ENCODE assay signal across 9 cellular contexts in the genomic region with DNA sequence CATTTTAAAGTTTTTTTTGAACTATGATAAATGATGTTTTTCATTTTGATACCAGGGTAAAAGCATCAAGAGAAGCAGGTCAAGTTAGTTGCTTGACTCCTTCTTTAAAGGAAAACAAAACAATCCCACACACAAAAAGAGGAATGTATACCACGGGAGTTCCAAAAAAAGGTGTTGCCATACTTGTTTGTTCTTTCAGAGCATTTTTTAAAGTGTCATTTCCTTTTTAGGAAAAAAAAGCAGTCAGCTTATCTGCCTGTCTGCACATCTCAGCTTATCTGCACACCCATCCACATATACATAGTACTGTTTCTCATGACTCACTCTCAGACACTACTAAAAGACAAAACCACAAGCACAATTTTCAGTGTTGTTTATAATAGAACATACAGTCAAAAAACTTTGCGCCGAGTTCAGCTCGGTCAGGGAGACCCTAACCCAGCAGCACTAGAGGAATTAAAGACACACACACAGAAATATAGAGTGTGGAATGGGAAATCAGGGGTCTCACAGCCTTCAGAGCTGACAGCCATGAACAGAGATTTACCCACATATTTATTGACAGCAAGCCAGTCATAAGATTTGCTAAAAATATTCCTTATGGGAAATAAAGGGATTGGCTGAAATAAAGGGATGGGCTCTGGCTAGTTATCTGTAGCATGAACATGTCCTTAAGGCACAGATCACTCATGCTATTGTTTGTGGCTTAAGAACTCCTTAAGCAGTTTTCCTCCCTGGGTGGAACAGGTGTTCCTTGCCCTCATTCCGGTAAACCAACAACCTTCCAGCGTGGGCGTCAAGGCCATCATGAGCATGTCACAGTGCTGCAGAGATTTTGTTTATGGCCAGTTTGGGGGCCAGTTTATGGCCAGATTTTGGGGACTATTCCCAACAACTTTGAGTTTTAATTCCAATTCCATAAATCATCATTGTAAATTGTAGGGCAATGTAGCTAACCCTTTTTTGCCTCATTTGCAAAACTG. TPM values are rescaled to one million over a fixed set of nuclear protein-coding genes. Genes with fewer than 3 reads are reported as not detected.
DNase-seq lines count a peak whose midpoint lies in the region; ATAC-seq and TF ChIP-seq lines count a peak whose summit lies in the region.
"Had no signal": no experiment of that assay in that cellular context is flagged by ENCODE, and none has a peak within 500 bp of the region (broad histone marks: within the 10 kb centered on the region; RNA-seq: fewer than 3 reads in every experiment).

No MANE protein-coding gene starts in this region.

- H2BK5ac ChIP-seq in mesendoderm (ENCODE audit: low read length): no peak overlapping the region

- H3K79me1 ChIP-seq in mesendoderm (ENCODE audit: low read length): no peaks in the 10 kb centered on the region

- no peak overlapping the region for H3K9ac ChIP-seq in mesendoderm (ENCODE audit: low read length)

- no peak overlapping the region for H3K18ac ChIP-seq in mesendoderm (ENCODE audit: low read length)

- H3K4ac ChIP-seq in mesendoderm (ENCODE audit: low read depth, low read length): no peak overlapping the region

- no peaks in the 10 kb centered on the region for H3K4me1 ChIP-seq in mesendoderm (ENCODE audit: control insufficient read depth, low read depth, low read length)

- H3K27ac ChIP-seq in mesendoderm (ENCODE audit: low read depth, low read length): no peak overlapping the region

- no CpG with 5 or more reads among the region's 7 CpGs for WGBS in mesendoderm (ENCODE audit: extremely low coverage, insufficient coverage, low lambda C conversion rate)

- no peak overlapping the region for H3K4me3 ChIP-seq in mesendoderm (ENCODE audit: low read length)

- H3K56ac ChIP-seq in mesendoderm (ENCODE audit: low read length): no peak overlapping the region

- no peak overlapping the region for H4K8ac ChIP-seq in mesendoderm (ENCODE audit: low read depth, low read length)

- no peak overlapping the region for H2BK120ac ChIP-seq in mesendoderm (ENCODE audit: low read depth, low read length)

- H3K36me3 Mint-ChIP-seq in activated T-cell treated with anti-CD3 and anti-CD28 coated beads, Interleukin-2, amount 50 U/mL, for 72 hours (ENCODE audit: insufficient read depth in 2 of 2): no peaks in the 10 kb centered on the region
- H3K36me3 Mint-ChIP-seq in Calu3 (ENCODE audit: insufficient read depth, unreplicated experiment): no peaks in the 10 kb centered on the region

- no peak overlapping the region for H2AK5ac ChIP-seq in mesendoderm (ENCODE audit: low read length)

- TF ChIP-seq CTCF in Calu3 (IDR thresholded peaks at IDR 0.05; ENCODE audit: unreplicated experiment): no peak

- no peak overlapping the region for H3K4me2 ChIP-seq in mesendoderm (ENCODE audit: low read length)

- DNase-seq in activated T-cell treated with anti-CD3 and anti-CD28 coated beads for 24 hours (ENCODE audit: low read depth) (peak; percentile 17), activated T-cell treated with anti-CD3 and anti-CD28 coated beads for 4 hours (no peak), mesendoderm (no peak), NK-92 (lab: John Stamatoyannopoulos, UW; ENCODE audit: unreplicated experiment) (no peak), Calu3 (no peak)
- DNase-seq in activated T-cell treated with anti-CD3 and anti-CD28 coated beads, Interleukin-2, amount 50 U/mL, for 72 hours: peak; percentile 12 to 18
- peak; percentile 32 for DNase-seq in stimulated activated CD8-positive, alpha-beta memory T cell treated with anti-CD3 and anti-CD28 coated beads, Interleukin-4, amount 100 ng/mL, for 48 hours

- no peaks in the 10 kb centered on the region for H3K27me3 ChIP-seq in mesendoderm (ENCODE audit: insufficient read depth, low read length, poor library complexity)

- no peaks in the 10 kb centered on the region for H3K9me3 Mint-ChIP-seq in activated T-cell treated with anti-CD3 and anti-CD28 coated beads, Interleukin-2, amount 50 U/mL, for 72 hours
- peaks cover 7% of the 10 kb centered on the region for H3K9me3 Mint-ChIP-seq in Calu3 (ENCODE audit: low read depth, unreplicated experiment)

- peak overlapping the region; percentile 82 for H3K27ac Mint-ChIP-seq in activated T-cell treated with anti-CD3 and anti-CD28 coated beads, Interleukin-2, amount 50 U/mL, for 72 hours
- no peak overlapping the region for H3K27ac Mint-ChIP-seq in Calu3 (ENCODE audit: unreplicated experiment)

- ATAC-seq in HG03280 (IDR thresholded peaks at IDR 0.05; ENCODE audit: unreplicated experiment): peak; percentile 81
- peak; percentile 100 for ATAC-seq in activated T-cell treated with anti-CD3 and anti-CD28 coated beads, Interleukin-2, amount 50 U/mL, for 72 hours (replicated peaks in 1 of 2)

- H2BK15ac ChIP-seq in mesendoderm (replicated peaks; ENCODE audit: low read depth): no peak overlapping the region

- intact Hi-C loops in Calu3 (cut with micrococcal nuclease; ENCODE audit: unreplicated experiment): no loop called here

- no peak overlapping the region for H4K5ac ChIP-seq in mesendoderm (ENCODE audit: low read length)

- CTCF ChIA-PET in Calu3 (lab: Charles Lee): no interaction called here

- H3K36me3 ChIP-seq in mesendoderm (ENCODE audit: control insufficient read depth, insufficient read depth, low read length): no peaks in the 10 kb centered on the region

- no peaks in the 10 kb centered on the region for H3K79me2 ChIP-seq in mesendoderm (ENCODE audit: control insufficient read depth, insufficient read depth, low read length)

- H3K23ac ChIP-seq in mesendoderm (ENCODE audit: low read length): no peak overlapping the region

- peaks cover 25% of the 10 kb centered on the region for H3K4me1 Mint-ChIP-seq in activated T-cell treated with anti-CD3 and anti-CD28 coated beads, Interleukin-2, amount 50 U/mL, for 72 hours (ENCODE audit: low read depth)
- no peaks in the 10 kb centered on the region for H3K4me1 Mint-ChIP-seq in Calu3 (ENCODE audit: low read depth, unreplicated experiment)

- peak overlapping the region; percentile 42 to 83 for H3K4me3 Mint-ChIP-seq in activated T-cell treated with anti-CD3 and anti-CD28 coated beads, Interleukin-2, amount 50 U/mL, for 72 hours
- H3K4me3 Mint-ChIP-seq in Calu3 (ENCODE audit: low read depth, unreplicated experiment): no peak overlapping the region

- H3K27me3 Mint-ChIP-seq in activated T-cell treated with anti-CD3 and anti-CD28 coated beads, Interleukin-2, amount 50 U/mL, for 72 hours (ENCODE audit: low read depth): peaks cover 34% of the 10 kb centered on the region
- H3K27me3 Mint-ChIP-seq in Calu3 (ENCODE audit: unreplicated experiment): peaks cover 8% of the 10 kb centered on the region

- BruUV-seq in Calu3 (replicated peaks; lab: Mats Ljungman, UMichigan): no TSS peak

RNA-seq across cellular contexts. Expression of gene MNDA, which starts 11.4 kb away (rescaled TPM):
- not detected for total RNA-seq in activated T-cell treated with anti-CD3 and anti-CD28 coated beads, Interleukin-2, amount 50 U/mL, for 72 hours
- not detected for polyA plus RNA-seq in mesendoderm (2013, experiment 1 of 2)
- polyA plus RNA-seq in mesendoderm (2013, experiment 2 of 2): not detected
- total RNA-seq in Calu3 (2022): not detected in 2 replicates
- polyA plus RNA-seq: AG04450 had no signal

RNA-seq across cellular contexts. Expression of gene OR6N2, which starts 38.7 kb away (rescaled TPM):
- not detected for total RNA-seq in activated T-cell treated with anti-CD3 and anti-CD28 coated beads, Interleukin-2, amount 50 U/mL, for 72 hours
- polyA plus RNA-seq in mesendoderm (2013, experiment 1 of 2): not detected
- polyA plus RNA-seq in mesendoderm (2013, experiment 2 of 2): not detected
- total RNA-seq in Calu3 (2022): not detected in 2 replicates
- polyA plus RNA-seq: AG04450 had no signal

RNA-seq across cellular contexts. Expression of gene OR6N1, which starts 47.8 kb away (rescaled TPM):
- total RNA-seq in activated T-cell treated with anti-CD3 and anti-CD28 coated beads, Interleukin-2, amount 50 U/mL, for 72 hours: not detected
- polyA plus RNA-seq in mesendoderm (2013, experiment 1 of 2): not detected
- polyA plus RNA-seq in mesendoderm (2013, experiment 2 of 2): not detected
- total RNA-seq in Calu3 (2022): not detected in 2 replicates
- polyA plus RNA-seq: AG04450 had no signal

Comparison
In these comparisons a context has a peak if more than half of its experiments do, and no peak if none do; other contexts are left out.
1. DNase-seq: peak in activated T-cell treated with anti-CD3 and anti-CD28 coated beads for 24 hours (single experiment), activated T-cell treated with anti-CD3 and anti-CD28 coated beads, Interleukin-2, amount 50 U/mL, for 72 hours (2 of 2) and stimulated activated CD8-positive, alpha-beta memory T cell treated with anti-CD3 and anti-CD28 coated beads, Interleukin-4, amount 100 ng/mL, for 48 hours (single experiment); none in activated T-cell treated with anti-CD3 and anti-CD28 coated beads for 4 hours (single experiment), mesendoderm (single experiment), NK-92 (single experiment) and Calu3 (single experiment).